ENCODE assay signal across 11 cellular contexts in the genomic region with DNA sequence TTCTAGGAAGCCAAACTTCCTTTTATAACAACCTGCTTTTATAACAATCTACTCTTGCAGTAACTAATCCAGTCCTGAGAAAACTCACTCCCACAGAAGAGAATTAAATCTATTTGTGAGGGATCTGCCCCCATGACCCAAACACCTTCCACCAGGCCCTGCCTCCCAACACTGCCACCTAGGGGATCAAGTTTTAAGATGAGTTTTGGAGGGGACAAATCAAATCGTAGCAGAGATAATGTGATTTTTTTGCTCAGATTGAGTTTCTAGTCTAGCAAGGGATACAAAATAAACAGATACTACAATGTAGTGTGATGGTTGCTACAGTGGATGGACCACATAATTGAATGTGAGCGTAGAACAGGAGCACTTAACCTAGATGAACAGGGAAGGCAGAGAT. TPM values are rescaled to one million over a fixed set of nuclear protein-coding genes. Genes with fewer than 3 reads are reported as not detected.
DNase-seq lines count a peak whose midpoint lies in the region; ATAC-seq and TF ChIP-seq lines count a peak whose summit lies in the region.
"Had no signal": no experiment of that assay in that cellular context is flagged by ENCODE, and none has a peak within 500 bp of the region (broad histone marks: within the 10 kb centered on the region; RNA-seq: fewer than 3 reads in every experiment).

No MANE protein-coding gene starts in this region.

- H3K4me2 ChIP-seq in DOHH2 (ENCODE audit: low read length), result no peak overlapping the region

- H3K27ac ChIP-seq in DOHH2 (ENCODE audit: low read depth, low read length) (no peak overlapping the region), WERI-Rb-1 (no peak overlapping the region), thyroid gland (no peak overlapping the region)

- intact Hi-C loops in thyroid gland (cut with DNase I), result no loop called here

- no peaks in the 10 kb centered on the region for H3F3A ChIP-seq in DOHH2 (ENCODE audit: control insufficient read depth, insufficient read depth)

- no peak for ATAC-seq in HG02938 (IDR thresholded peaks at IDR 0.05; ENCODE audit: unreplicated experiment)
- ATAC-seq in GM18505 (IDR thresholded peaks at IDR 0.05; ENCODE audit: unreplicated experiment), result no peak

- H3K27me3 ChIP-seq in DOHH2 (ENCODE audit: control insufficient read depth, low read length) (no peaks in the 10 kb centered on the region), WERI-Rb-1 (ENCODE audit: insufficient read depth, low read depth, severe bottlenecking) (no peaks in the 10 kb centered on the region), thyroid gland (no peaks in the 10 kb centered on the region)

- in situ Hi-C loops in GM13976 (cut with MboI; ENCODE audit: low sequenced_read_pairs, unreplicated experiment), result no loop called here

- H3K9me3 ChIP-seq in DOHH2 (ENCODE audit: control insufficient read depth, insufficient read depth, low read length) (peaks cover 1% of the 10 kb centered on the region; the same call in 1 of the 2 replicates), WERI-Rb-1 (ENCODE audit: severe bottlenecking) (no peaks in the 10 kb centered on the region), thyroid gland (no peaks in the 10 kb centered on the region)

- no peaks in the 10 kb centered on the region for H3K9me2 ChIP-seq in DOHH2 (replicated peaks; ENCODE audit: control insufficient read depth, low read length)

- no peak for TF ChIP-seq POLR2A in GM18505 (IDR thresholded peaks at IDR 0.05; ENCODE audit: borderline replicate concordance, extremely low read depth, insufficient read depth, insufficient read length)
- TF ChIP-seq POLR2A in thyroid gland (IDR thresholded peaks at IDR 0.05), result no peak

- TF ChIP-seq CTCF in DOHH2 (IDR thresholded peaks at IDR 0.05; ENCODE audit: low read depth, low read length, poor library complexity, severe bottlenecking) (peak; percentile 68), GM13976 (IDR thresholded peaks at IDR 0.05; ENCODE audit: borderline replicate concordance, control extremely low read depth, extremely low read depth, insufficient read depth, missing control alignments) (peak; percentile 25), WERI-Rb-1 (IDR thresholded peaks at IDR 0.05; ENCODE audit: low read depth, low read length) (peak; percentile 50), thyroid gland (IDR thresholded peaks at IDR 0.05) (peak in 1 of 6 experiments; percentile 13)

- H3K4me3 ChIP-seq in DOHH2 (ENCODE audit: low read length) (no peak overlapping the region), WERI-Rb-1 (ENCODE audit: low read depth, low read length) (no peak overlapping the region), thyroid gland (replicated peaks in 1 of 3) (no peak overlapping the region)

- DNase-seq in GM13976 (ENCODE audit: low spot score) (no peak), WERI-Rb-1 (peak; percentile 40), iPS-NIHi7 (ENCODE audit: extremely low spot score) (peak; percentile 26), thyroid gland (no peak)
- DNase-seq: activated CD4-positive, CD25-positive, alpha-beta regulatory T cell; activated naive CD4-positive, alpha-beta T cell; NCI-H1417 treated with DMSO at 0.1 percent for 48 hours; stimulated activated naive CD4-positive, alpha-beta T cell had no signal

- H3K79me2 ChIP-seq in DOHH2 (ENCODE audit: control insufficient read depth, low read length), result no peaks in the 10 kb centered on the region

- H3K36me3 ChIP-seq in DOHH2 (ENCODE audit: control insufficient read depth, low read length) (no peaks in the 10 kb centered on the region), WERI-Rb-1 (no peaks in the 10 kb centered on the region), thyroid gland (no peaks in the 10 kb centered on the region)

- H4K20me1 ChIP-seq in DOHH2 (ENCODE audit: control insufficient read depth, insufficient read depth, low read depth, low read length), result no peaks in the 10 kb centered on the region

- 74 to 100% methylated on average over 2 of the region's 2 CpGs for WGBS in thyroid gland, 2 donors

- peaks cover 14% of the 10 kb centered on the region for H3K4me1 ChIP-seq in DOHH2 (ENCODE audit: control insufficient read depth, low read length)
- no peaks in the 10 kb centered on the region for H3K4me1 ChIP-seq in thyroid gland

RNA-seq across cellular contexts. Expression of a gene that starts 52.2 kb away (rescaled TPM):
- total RNA-seq in thyroid gland, result 10 to 100 TPM; 29.9 to 51.9 (median 40.1) TPM

Comparison
In these comparisons a context has a peak if more than half of its experiments do, and no peak if none do; other contexts are left out.
1. DNase-seq: peak in WERI-Rb-1 (single experiment) and iPS-NIHi7 (single experiment); none in GM13976 (single experiment) and thyroid gland (0 of 2).